18 cellular contexts compared by ENCODE assay signal in the genomic region with DNA sequence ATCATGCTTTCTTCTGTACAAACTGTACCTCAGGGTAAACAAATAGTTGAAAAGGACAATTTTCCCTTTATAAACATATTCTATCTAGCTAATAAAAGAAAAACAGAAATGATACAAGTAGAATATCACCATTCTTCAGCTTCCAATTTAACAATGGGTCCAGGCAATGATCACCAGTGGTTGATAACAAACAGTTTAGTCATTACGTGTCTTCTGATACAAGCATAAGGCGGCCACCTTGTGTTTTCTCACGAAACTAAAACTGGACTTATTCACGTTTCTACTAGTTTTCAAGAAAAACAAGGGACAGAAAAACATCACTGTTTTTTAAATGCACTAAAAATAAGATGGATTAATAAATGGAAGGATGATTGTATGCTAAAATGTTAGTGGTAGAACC. TPM values are rescaled to one million over a fixed set of nuclear protein-coding genes. Genes with fewer than 3 reads are reported as not detected.
DNase-seq lines count a peak whose midpoint lies in the region; ATAC-seq and TF ChIP-seq lines count a peak whose summit lies in the region.
"Had no signal": no experiment of that assay in that cellular context is flagged by ENCODE, and none has a peak within 500 bp of the region (broad histone marks: within the 10 kb centered on the region; RNA-seq: fewer than 3 reads in every experiment).

No MANE protein-coding gene starts in this region.

- H3K79me1 ChIP-seq in H9 (ENCODE audit: insufficient read depth, low read depth, low read length, poor library complexity, severe bottlenecking) = peaks cover 3% of the 10 kb centered on the region

- H3K4me2 ChIP-seq in H9 (ENCODE audit: insufficient read depth, insufficient read length, low read length) = no peak overlapping the region
- peak overlapping the region; percentile 3 for H3K4me2 ChIP-seq in skeletal muscle satellite cell (ENCODE audit: low read length)
- H3K4me2 ChIP-seq: BLaER1 treated with 17β-estradiol and CSF1 and Interleukin-3, amounts not matched to agents 10 nM and 100 nM had no signal

- no peak for TF ChIP-seq POLR2A in esophagus muscularis mucosa (IDR thresholded peaks at IDR 0.05; ENCODE audit: low read depth)

- H3K56ac ChIP-seq in H9 (ENCODE audit: insufficient read length, low read depth, low read length) = no peak overlapping the region

- intact Hi-C loops in CD14-positive monocyte (cut with micrococcal nuclease) = loop anchor here in 1 of 2 donors (10.0 kb wide), 1 partner anchor 137 kb away; a partner anchor contains a TSS
- intact Hi-C loops in esophagus muscularis mucosa (cut with DNase I) = no loop called here

- no peak overlapping the region for H3K14ac ChIP-seq in H9 (ENCODE audit: insufficient read depth, low read length)

- H3K4me1 Mint-ChIP-seq in H9 = peaks cover 34 to 37% of the 10 kb centered on the region in 2 experiments
- H3K4me1 Mint-ChIP-seq in T-helper 17 cell = peaks cover 24% of the 10 kb centered on the region
- H3K4me1 Mint-ChIP-seq in CD14-positive monocyte = peaks cover 3% of the 10 kb centered on the region
- H3K4me1 Mint-ChIP-seq: activated B cell treated with CpG ODN at 0.5 μM for 24 hours had no signal

- no peak overlapping the region for H3K4me3 ChIP-seq in fibroblast of pulmonary artery (replicated peaks; ENCODE audit: low read depth, low read length)
- H3K4me3 ChIP-seq in skeletal muscle satellite cell (ENCODE audit: low read length) = no peak overlapping the region
- no peak overlapping the region for H3K4me3 ChIP-seq in esophagus muscularis mucosa
- H3K4me3 ChIP-seq: BLaER1 treated with 17β-estradiol and CSF1 and Interleukin-3, amounts not matched to agents 10 nM and 100 nM; uterus had no signal

- H3K27ac ChIP-seq in H9 (ENCODE audit: insufficient read length, low read depth, low read length) (no peak overlapping the region), esophagus muscularis mucosa (replicated peaks in 1 of 4) (no peak overlapping the region)
- H3K27ac ChIP-seq: BLaER1 treated with 17β-estradiol and CSF1 and Interleukin-3, amounts not matched to agents 10 nM and 100 nM had no signal

- no peak overlapping the region for H3T11ph ChIP-seq in H9 (ENCODE audit: low read length)

- no peak overlapping the region for H2BK15ac ChIP-seq in H9 (ENCODE audit: low read depth, low read length)

- peaks cover 13 to 47% (median 42%) of the 10 kb centered on the region in 3 experiments; a peak in 6 of 7 replicates for H3K36me3 Mint-ChIP-seq in H9 (ENCODE audit: insufficient read depth in 1 of 3, low read depth in 3 of 3)
- peaks cover 5% of the 10 kb centered on the region for H3K36me3 Mint-ChIP-seq in T-helper 17 cell (ENCODE audit: low read depth)
- peaks cover 41 to 54% of the 10 kb centered on the region in 2 donors for H3K36me3 Mint-ChIP-seq in CD14-positive monocyte

- H4K20me1 ChIP-seq in H9 (ENCODE audit: control insufficient read depth, insufficient read depth, insufficient read length) = no peaks in the 10 kb centered on the region

- H3K23me2 ChIP-seq in H9 (ENCODE audit: insufficient read length, low read depth, low read length, poor library complexity, severe bottlenecking) = no peaks in the 10 kb centered on the region

- H3K27ac Mint-ChIP-seq in H9 (peak overlapping the region in 2 of 3 experiments; percentile 73 to 93; a peak in 4 of 7 replicates), T-helper 17 cell (peak overlapping the region; percentile 68), CD14-positive monocyte (peak overlapping the region in 1 of 7 donors; percentile 16)
- H3K27ac Mint-ChIP-seq: activated B cell treated with CpG ODN at 0.5 μM for 24 hours had no signal

- H3K4ac ChIP-seq in H9 (ENCODE audit: low read depth, low read length) = no peak overlapping the region

- WGBS in H9 (ENCODE audit: extremely low coverage, insufficient read length, low lambda C conversion rate) = no CpG with 5 or more reads among the region's 4 CpGs
- 93% methylated on average over 4 of the region's 4 CpGs for WGBS in esophagus muscularis mucosa

- H2BK120ac ChIP-seq in H9 (ENCODE audit: low read depth, low read length, poor library complexity, severe bottlenecking) = no peak overlapping the region

- H3K18ac ChIP-seq in H9 (ENCODE audit: insufficient read length, low read depth, low read length) = no peak overlapping the region

- DNase-seq in H9 (no peak), T-helper 17 cell (no peak), fibroblast of pulmonary artery (ENCODE audit: low read depth) (peak; percentile 60), CD14-positive monocyte (ENCODE audit: low spot score) (no peak), esophagus muscularis mucosa (ENCODE audit: extremely low spot score) (no peak)
- DNase-seq: activated B cell treated with CpG ODN at 0.5 μM for 24 hours; NCI-H146; NCI-H526; nucleus accumbens; stimulated activated naive CD4-positive, alpha-beta T cell treated with Interleukin-2 at 50 U/mL for 16 hours; T-helper 1 cell; uterus had no signal

- H3K4me1 ChIP-seq in H9 (ENCODE audit: insufficient read depth, low read length) (peaks cover 5% of the 10 kb centered on the region), skeletal muscle satellite cell (ENCODE audit: control insufficient read depth, insufficient read depth, low read length) (peaks cover 28% of the 10 kb centered on the region), esophagus muscularis mucosa (peaks cover 6 to 39% (median 29%) of the 10 kb centered on the region in 4 donors)
- H3K4me1 ChIP-seq: BLaER1 treated with 17β-estradiol and CSF1 and Interleukin-3, amounts not matched to agents 10 nM and 100 nM; uterus had no signal

- H3K9me3 ChIP-seq in H9 (ENCODE audit: control insufficient read depth, low read depth, low read length) = no peaks in the 10 kb centered on the region
- no peaks in the 10 kb centered on the region for H3K9me3 ChIP-seq in T-helper 17 cell (ENCODE audit: control insufficient read depth, low read length, poor library complexity, severe bottlenecking)
- no peaks in the 10 kb centered on the region for H3K9me3 ChIP-seq in skeletal muscle satellite cell (replicated peaks; ENCODE audit: low read length)
- no peaks in the 10 kb centered on the region for H3K9me3 ChIP-seq in esophagus muscularis mucosa
- H3K9me3 ChIP-seq: BLaER1 treated with 17β-estradiol and CSF1 and Interleukin-3, amounts not matched to agents 10 nM and 100 nM; uterus had no signal

- no peak overlapping the region for H2BK20ac ChIP-seq in H9 (ENCODE audit: low read depth, low read length, poor library complexity, severe bottlenecking)

- H4K5ac ChIP-seq in H9 (ENCODE audit: insufficient read length, low read depth, low read length) = no peak overlapping the region

- H3K79me2 ChIP-seq in H9 (ENCODE audit: insufficient read depth, low read length) = no peaks in the 10 kb centered on the region

- ATAC-seq in T-helper 17 cell (no peak), HG02759 (IDR thresholded peaks at IDR 0.05; ENCODE audit: unreplicated experiment) (no peak)
- ATAC-seq: Panc1 had no signal

- H2BK5ac ChIP-seq in H9 (ENCODE audit: insufficient read length, low read length) = no peak overlapping the region

- no peaks in the 10 kb centered on the region for H3K36me3 ChIP-seq in skeletal muscle satellite cell (ENCODE audit: insufficient read depth, low read length)
- peaks cover 0 to 24% (median 10%) of the 10 kb centered on the region in 4 donors for H3K36me3 ChIP-seq in esophagus muscularis mucosa
- H3K36me3 ChIP-seq: uterus had no signal

- H4K8ac ChIP-seq in H9 (replicated peaks; ENCODE audit: insufficient read length, low read depth, low read length) = no peak overlapping the region

- H2AK5ac ChIP-seq in H9 (ENCODE audit: insufficient read length, low read length) = no peak overlapping the region

- H3K27me3 Mint-ChIP-seq in H9 (ENCODE audit: low read depth) (no peaks in the 10 kb centered on the region; the same call in 1 of the 2 replicates), T-helper 17 cell (no peaks in the 10 kb centered on the region), CD14-positive monocyte (ENCODE audit: low read depth in 3 of 3) (no peaks in the 10 kb centered on the region)
- H3K27me3 Mint-ChIP-seq: activated B cell treated with CpG ODN at 0.5 μM for 24 hours had no signal

- H3K9me3 Mint-ChIP-seq in H9 (no peaks in the 10 kb centered on the region), CD14-positive monocyte (no peaks in the 10 kb centered on the region)
- H3K9me3 Mint-ChIP-seq: activated B cell treated with CpG ODN at 0.5 μM for 24 hours; activated naive CD4-positive, alpha-beta T cell treated with anti-CD3 and anti-CD28 coated beads, Interleukin-2, amount 50 U/mL, for 72 hours had no signal

- H3K9ac ChIP-seq in H9 (ENCODE audit: extremely low read depth, insufficient read length, low read length) = no peak overlapping the region
- H3K9ac ChIP-seq in skeletal muscle satellite cell (ENCODE audit: low read depth, low read length) = no peak overlapping the region
- H3K9ac ChIP-seq: BLaER1 treated with 17β-estradiol and CSF1 and Interleukin-3, amounts not matched to agents 10 nM and 100 nM had no signal

- TF ChIP-seq CTCF in H9 (conservative IDR thresholded peaks at IDR 0.05) (no peak), fibroblast of pulmonary artery (IDR thresholded peaks at IDR 0.05; ENCODE audit: low read length, missing control alignments) (no peak), CD14-positive monocyte (IDR thresholded peaks at IDR 0.05) (no peak), esophagus muscularis mucosa (IDR thresholded peaks at IDR 0.05) (no peak)

- H3K4me3 Mint-ChIP-seq in H9 (no peak overlapping the region), T-helper 17 cell (no peak overlapping the region), CD14-positive monocyte (no peak overlapping the region)
- H3K4me3 Mint-ChIP-seq: activated B cell treated with CpG ODN at 0.5 μM for 24 hours had no signal

- no peaks in the 10 kb centered on the region for H3K27me3 ChIP-seq in H9 (ENCODE audit: insufficient read depth, low read length)
- no peaks in the 10 kb centered on the region for H3K27me3 ChIP-seq in skeletal muscle satellite cell (ENCODE audit: control insufficient read depth, insufficient read depth, low read length)
- no peaks in the 10 kb centered on the region for H3K27me3 ChIP-seq in esophagus muscularis mucosa
- H3K27me3 ChIP-seq: BLaER1 treated with 17β-estradiol and CSF1 and Interleukin-3, amounts not matched to agents 10 nM and 100 nM; uterus had no signal

- H2BK12ac ChIP-seq in H9 (ENCODE audit: insufficient read length, low read depth, low read length) = no peak overlapping the region

- no peak overlapping the region for H4K91ac ChIP-seq in H9 (ENCODE audit: insufficient read length, low read depth, low read length)

- H3K23ac ChIP-seq in H9 (ENCODE audit: insufficient read length, low read depth, low read length) = no peak overlapping the region

- H2AFZ ChIP-seq in H9 (ENCODE audit: low read length) = no peak overlapping the region

- TF ChIP-seq EP300 in esophagus muscularis mucosa (IDR thresholded peaks at IDR 0.05) = no peak

RNA-seq across cellular contexts. Expression of a gene that starts 58.3 kb away (rescaled TPM):
- total RNA-seq in H9 (2021) = not detected in 2 replicates
- not detected for total RNA-seq in T-helper 17 cell
- total RNA-seq in skeletal muscle satellite cell (2012; rRNA removed) = not detected in 2 replicates
- not detected for polyA plus RNA-seq in CD14-positive monocyte
- total RNA-seq in esophagus muscularis mucosa = not detected
- total RNA-seq: activated B cell treated with CpG ODN at 0.5 μM for 24 hours; activated naive CD4-positive, alpha-beta T cell treated with anti-CD3 and anti-CD28 coated beads, Interleukin-2, amount 50 U/mL, for 72 hours; skeletal muscle tissue; uterus had no signal
